ENCODE assay signal across 1 cellular context in the genomic region with DNA sequence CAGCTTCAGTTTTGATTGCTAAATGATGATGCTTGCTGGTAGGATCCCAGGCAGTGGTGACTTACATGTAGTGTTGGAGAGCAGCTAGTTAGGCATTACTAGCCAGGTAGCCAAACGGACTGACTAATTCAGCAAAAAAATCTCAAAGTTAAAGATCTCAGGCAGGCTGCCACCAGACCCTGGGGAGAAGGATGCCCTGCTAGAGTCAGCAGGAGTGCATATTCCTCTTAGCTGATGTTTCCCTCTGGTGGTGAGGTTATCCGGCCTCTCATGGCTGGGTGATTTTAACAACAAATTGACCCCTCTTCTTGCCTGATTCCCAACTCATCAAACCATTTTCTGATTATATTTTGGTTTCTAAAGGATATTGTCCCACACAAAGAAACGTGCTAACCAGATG.
TF ChIP-seq lines count a peak whose summit lies in the region.

No MANE protein-coding gene starts in this region.

TF ChIP-seq in H1, 55 proteins besides CTCF, POLR2A, EP300 and RAD21:
- TF ChIP-seq RFX5 (IDR thresholded peaks at IDR 0.05; ENCODE audit: borderline replicate concordance, low read depth, low read length) (no peak), POLR2AphosphoS5 (IDR thresholded peaks at IDR 0.05; ENCODE audit: low read depth, low read length) (no peak), SIN3A (conservative IDR thresholded peaks at IDR 0.05 in 1 of 2, IDR thresholded peaks at IDR 0.05 in 1 of 2; ENCODE audit: low read depth in 1 of 2, low read length in 2 of 2) (no peak), HDAC6 (IDR thresholded peaks at IDR 0.05; ENCODE audit: low read depth, low read length) (no peak), RNF2 (IDR thresholded peaks at IDR 0.05; ENCODE audit: borderline replicate concordance, low read depth, low read length, missing control alignments, poor library complexity, severe bottlenecking) (no peak), BCL11A (IDR thresholded peaks at IDR 0.05; ENCODE audit: low read depth in 2 of 2, low read length in 2 of 2) (no peak), YY1 (IDR thresholded peaks at IDR 0.05; ENCODE audit: low read depth, low read length) (no peak), HDAC2 (IDR thresholded peaks at IDR 0.05; ENCODE audit: borderline replicate concordance in 1 of 2, low read depth in 2 of 2, low read length in 2 of 2) (no peak), RBBP5 (IDR thresholded peaks at IDR 0.05; ENCODE audit: borderline replicate concordance, low read depth, low read length) (no peak), NANOG (IDR thresholded peaks at IDR 0.05; ENCODE audit: insufficient read depth, low read depth, low read length, poor library complexity, severe bottlenecking) (no peak), RXRA (IDR thresholded peaks at IDR 0.05; ENCODE audit: insufficient read depth, low read depth, low read length) (no peak), SRF (IDR thresholded peaks at IDR 0.05; ENCODE audit: low read depth, low read length) (no peak)
- TF ChIP-seq, protein P1, sequence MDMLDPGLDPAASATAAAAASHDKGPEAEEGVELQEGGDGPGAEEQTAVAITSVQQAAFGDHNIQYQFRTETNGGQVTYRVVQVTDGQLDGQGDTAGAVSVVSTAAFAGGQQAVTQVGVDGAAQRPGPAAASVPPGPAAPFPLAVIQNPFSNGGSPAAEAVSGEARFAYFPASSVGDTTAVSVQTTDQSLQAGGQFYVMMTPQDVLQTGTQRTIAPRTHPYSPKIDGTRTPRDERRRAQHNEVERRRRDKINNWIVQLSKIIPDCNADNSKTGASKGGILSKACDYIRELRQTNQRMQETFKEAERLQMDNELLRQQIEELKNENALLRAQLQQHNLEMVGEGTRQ (IDR thresholded peaks at IDR 0.05; ENCODE audit: low read length): no peak
